8 cellular contexts compared by ENCODE assay signal in the genomic region with DNA sequence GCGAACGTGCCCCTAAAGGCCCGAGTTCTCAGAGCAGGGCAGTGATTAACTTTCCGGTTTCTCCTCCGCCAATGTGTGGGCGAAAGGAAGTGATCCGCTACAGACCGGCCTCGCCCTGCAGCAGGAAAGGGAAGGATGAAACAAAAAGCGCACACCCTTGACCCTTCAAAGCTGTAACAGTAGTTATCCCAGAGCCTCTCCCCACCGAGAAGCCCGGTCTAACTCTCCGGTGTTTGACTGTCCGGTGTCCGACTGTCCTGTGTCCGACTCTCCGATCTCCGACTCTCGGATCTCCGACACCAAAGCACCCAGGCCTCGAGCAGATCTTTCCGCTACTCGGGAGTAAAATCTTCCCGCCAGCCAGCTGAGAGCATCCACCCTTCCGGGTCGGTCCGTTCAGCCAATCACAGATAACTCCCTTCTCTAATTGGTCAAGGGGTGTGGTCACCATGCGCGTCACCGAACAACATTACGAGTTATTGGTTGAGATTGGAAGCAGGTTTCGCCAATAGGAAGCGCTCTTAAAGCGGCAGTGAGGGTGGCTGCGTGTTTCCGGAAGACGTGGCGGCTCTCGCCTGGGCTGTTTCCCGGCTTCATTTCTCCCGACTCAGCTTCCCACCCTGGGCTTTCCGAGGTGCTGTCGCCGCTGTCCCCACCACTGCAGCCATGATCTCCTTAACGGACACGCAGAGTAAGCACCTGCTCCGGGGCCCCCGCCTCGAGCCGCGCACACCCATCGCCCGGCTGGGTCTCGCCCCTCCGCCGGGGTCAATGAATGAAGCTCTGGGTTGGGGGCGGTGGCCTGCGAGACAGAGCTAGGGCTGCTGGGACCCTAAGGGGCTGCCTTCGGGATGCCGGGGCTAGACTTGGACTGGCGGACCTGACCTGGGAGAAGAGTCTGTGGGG. TPM values are rescaled to one million over a fixed set of nuclear protein-coding genes. Genes with fewer than 3 reads are reported as not detected.
A peak's percentile ranks its signal among the peaks of the same experiment; 100 is the strongest.
DNase-seq lines count a peak whose midpoint lies in the region; ATAC-seq and TF ChIP-seq lines count a peak whose summit lies in the region.

A gene with protein sequence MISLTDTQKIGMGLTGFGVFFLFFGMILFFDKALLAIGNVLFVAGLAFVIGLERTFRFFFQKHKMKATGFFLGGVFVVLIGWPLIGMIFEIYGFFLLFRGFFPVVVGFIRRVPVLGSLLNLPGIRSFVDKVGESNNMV (plus strand): TSS at position 532 of the 906 bp plus-strand sequence. CDS start 135 bp downstream, at position 667.
A gene with protein sequence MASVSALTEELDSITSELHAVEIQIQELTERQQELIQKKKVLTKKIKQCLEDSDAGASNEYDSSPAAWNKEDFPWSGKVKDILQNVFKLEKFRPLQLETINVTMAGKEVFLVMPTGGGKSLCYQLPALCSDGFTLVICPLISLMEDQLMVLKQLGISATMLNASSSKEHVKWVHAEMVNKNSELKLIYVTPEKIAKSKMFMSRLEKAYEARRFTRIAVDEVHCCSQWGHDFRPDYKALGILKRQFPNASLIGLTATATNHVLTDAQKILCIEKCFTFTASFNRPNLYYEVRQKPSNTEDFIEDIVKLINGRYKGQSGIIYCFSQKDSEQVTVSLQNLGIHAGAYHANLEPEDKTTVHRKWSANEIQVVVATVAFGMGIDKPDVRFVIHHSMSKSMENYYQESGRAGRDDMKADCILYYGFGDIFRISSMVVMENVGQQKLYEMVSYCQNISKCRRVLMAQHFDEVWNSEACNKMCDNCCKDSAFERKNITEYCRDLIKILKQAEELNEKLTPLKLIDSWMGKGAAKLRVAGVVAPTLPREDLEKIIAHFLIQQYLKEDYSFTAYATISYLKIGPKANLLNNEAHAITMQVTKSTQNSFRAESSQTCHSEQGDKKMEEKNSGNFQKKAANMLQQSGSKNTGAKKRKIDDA (minus strand): TSS at position 378 of the 906 bp plus-strand sequence. CDS start 2,065 bp downstream, outside the sequence.

- peak within 1 kb of the TSS; percentile 89 for H3K9ac ChIP-seq in BLaER1
- peak within 1 kb of the TSS; percentile 88 to 92 for H3K9ac ChIP-seq in colonic mucosa (ENCODE audit: low read depth in 2 of 2, low read length in 2 of 2)

- intact Hi-C loops in colonic mucosa (cut with DNase I) = loop anchor here (10.0 kb wide), 1 partner anchor 57 kb away; no protein-coding TSS in a partner anchor

- TF ChIP-seq CTCF in colonic mucosa (IDR thresholded peaks at IDR 0.05) = no peak

- peak within 1 kb of the TSS; percentile 96 for H3K4me2 ChIP-seq in BLaER1

- H4K20me1 ChIP-seq in BLaER1 = peaks cover 37% of the 10 kb centered on the region

- peak; percentile 100 for ATAC-seq in GM19324 (IDR thresholded peaks at IDR 0.05; ENCODE audit: low FRiP score, unreplicated experiment)
- peak; percentile 99 for ATAC-seq in HG03460 (IDR thresholded peaks at IDR 0.05; ENCODE audit: unreplicated experiment)

- H3K9me3 ChIP-seq in BLaER1 (no peaks in the 10 kb centered on the region), colonic mucosa (no peaks in the 10 kb centered on the region)

- peak within 1 kb of the TSS; percentile 85 for H3K27ac ChIP-seq in BLaER1
- peak within 1 kb of the TSS; percentile 75 for H3K27ac ChIP-seq in colonic mucosa

- peaks cover 42% of the 10 kb centered on the region for H3K4me1 ChIP-seq in BLaER1
- peaks cover 11% of the 10 kb centered on the region for H3K4me1 ChIP-seq in colonic mucosa

- DNase-seq in NCI-H524 treated with DMSO at 0.1 percent for 48 hours (lab: John Stamatoyannopoulos, UW) = peak; percentile 77
- DNase-seq in activated CD4-positive, alpha-beta T cell treated with anti-CD3 and anti-CD28 coated beads for 4 hours = peak; percentile 86 to 88
- DNase-seq in colonic mucosa = peak; percentile 95
- DNase-seq in kidney tubule cell (ENCODE audit: low spot score) = peak; percentile 98
- peak; percentile 58 to 83 (median 71) for DNase-seq in stimulated activated CD4-positive, alpha-beta T cell treated with anti-CD3 and anti-CD28 coated beads, Interleukin-1b, Interleukin-23, amount 100 ng/mL, for 24 hours (ENCODE audit: low read depth in 4 of 4, low spot score in 1 of 4)

- peak within 1 kb of the TSS; percentile 91 for H3K4me3 ChIP-seq in BLaER1
- peak within 1 kb of the TSS; percentile 98 for H3K4me3 ChIP-seq in colonic mucosa

- H3K27me3 ChIP-seq in BLaER1 = no peaks in the 10 kb centered on the region
- no peaks in the 10 kb centered on the region for H3K27me3 ChIP-seq in colonic mucosa

- peaks cover 31% of the 10 kb centered on the region for H3K36me3 ChIP-seq in BLaER1
- H3K36me3 ChIP-seq in colonic mucosa = no peaks in the 10 kb centered on the region

RNA-seq across cellular contexts. Expression of the first gene that starts in this region (rescaled TPM):
- total RNA-seq in colonic mucosa = 10 to 100 TPM; 28.3 to 35.5 TPM

RNA-seq across cellular contexts. Expression of the second gene that starts in this region (rescaled TPM):
- total RNA-seq in colonic mucosa = 10 to 100 TPM; 15.7 to 15.8 TPM

Comparison
In these comparisons a context has a peak if more than half of its experiments do, and no peak if none do; other contexts are left out.
1. Peak in every context shown above with its lines: DNase-seq, ATAC-seq, H3K4me3 ChIP-seq and H3K27ac ChIP-seq.